ENCODE assay signal across 16 cellular contexts in the genomic region with DNA sequence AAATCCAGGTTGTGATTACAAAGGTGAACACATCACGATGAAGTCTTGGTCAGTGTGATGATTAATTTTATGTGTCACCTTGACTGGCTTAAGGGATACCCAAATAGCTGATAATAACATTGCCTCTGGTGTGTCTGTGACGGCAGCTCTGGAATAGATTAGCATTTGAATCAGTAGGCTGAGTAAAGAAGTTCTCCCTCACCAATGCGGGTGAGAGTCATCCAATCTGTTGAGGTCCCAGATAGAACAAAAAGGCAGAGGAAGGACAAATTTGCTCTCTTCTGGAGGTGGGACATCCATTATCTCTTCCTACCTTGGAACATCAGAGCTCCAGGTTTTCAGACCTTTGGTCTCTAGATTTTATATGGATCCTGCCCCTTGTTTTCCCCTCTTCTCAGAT.
DNase-seq lines count a peak whose midpoint lies in the region.
"Had no signal": no experiment of that assay in that cellular context is flagged by ENCODE, and none has a peak within 500 bp of the region (broad histone marks: within the 10 kb centered on the region; RNA-seq: fewer than 3 reads in every experiment).

No MANE protein-coding gene starts in this region.

- H3K27me3 ChIP-seq in layer of hippocampus (ENCODE audit: control insufficient read depth, insufficient read depth, low read length): no peaks in the 10 kb centered on the region

- H3K27ac ChIP-seq in cingulate gyrus (ENCODE audit: low read depth, low read length): peak overlapping the region; percentile 60
- H3K27ac ChIP-seq in layer of hippocampus (ENCODE audit: low read depth, low read length): peak overlapping the region; percentile 48
- H3K27ac ChIP-seq in temporal lobe (ENCODE audit: low read depth, low read length): peak overlapping the region; percentile 94
- H3K27ac ChIP-seq: 22Rv1, A549, HL-60 had no signal

- DNase-seq in NCI-H82 (lab: John Stamatoyannopoulos, UW): peak; percentile 31
- no peak for DNase-seq in NCI-H82 treated with DMSO at 0.1 percent for 48 hours (lab: John Stamatoyannopoulos, UW; ENCODE audit: unreplicated experiment)
- no peak for DNase-seq in SIG-M5 treated with dmso at 0.1 percent for 504 hours (lab: John Stamatoyannopoulos, UW; ENCODE audit: unreplicated experiment)
- no peak for DNase-seq in activated CD4-positive, alpha-beta T cell treated with anti-CD3 and anti-CD28 coated beads for 4 hours
- no peak for DNase-seq in EL
- DNase-seq: AML-193; CD4-positive, alpha-beta memory T cell; DMS153; DMS79; IMR-90 had no signal
